18 cellular contexts compared by ENCODE assay signal in genomic region chrX:21384178-21384577, GRCh38. TPM values are rescaled to one million over a fixed set of nuclear protein-coding genes. Genes with fewer than 3 reads are reported as not detected.
DNase-seq lines count a peak whose midpoint lies in the region; ATAC-seq, FAIRE-seq and TF ChIP-seq lines count a peak whose summit lies in the region.
"Had no signal": no experiment of that assay in that cellular context is flagged by ENCODE, and none has a peak within 500 bp of the region (broad histone marks: within the 10 kb centered on the region; RNA-seq: fewer than 3 reads in every experiment).

No MANE protein-coding gene starts in this region.

- no peak overlapping the region for H3K4me2 ChIP-seq in HepG2 (ENCODE audit: low read depth, low read length)
- H3K4me2 ChIP-seq: BLaER1 treated with 17β-estradiol and CSF1 and Interleukin-3, amounts not matched to agents 10 nM and 100 nM had no signal

- WGBS in right lobe of liver (ENCODE audit: insufficient coverage, low coverage, low lambda C conversion rate, missing lambda C conversion rate): 78% methylated on average over 1 of the region's 1 CpG
- 22% methylated on average over 1 of the region's 1 CpG for WGBS in HepG2 (ENCODE audit: low lambda C conversion rate)

- POLR2A ChIA-PET in HepG2 (lab: Yijun Ruan, JAX): no interaction called here

- TF ChIP-seq RAD21 in HepG2 (CRISPR knock-in tag; IDR thresholded peaks at IDR 0.05): no peak

- CTCF ChIA-PET in HepG2 (lab: Yijun Ruan, JAX; ENCODE audit: low intra/inter-chr PET ratio, low total read pairs): no interaction called here

- TF ChIP-seq POLR2A in right lobe of liver (IDR thresholded peaks at IDR 0.05): no peak
- no peak for TF ChIP-seq POLR2A in HepG2 (IDR thresholded peaks at IDR 0.05; ENCODE audit: insufficient read depth in 1 of 2, low read depth in 2 of 2, low read length in 2 of 2)

- TF ChIP-seq EP300 in HepG2 (IDR thresholded peaks at IDR 0.05; ENCODE audit: low read depth in 2 of 2, low read length in 2 of 2) (no peak), HepG2 (CRISPR knock-in tag; IDR thresholded peaks at IDR 0.05; ENCODE audit: borderline replicate concordance) (no peak)

- H3K4me1 ChIP-seq in right lobe of liver (peaks cover 0 to 25% (median 4%) of the 10 kb centered on the region in 4 donors), HepG2 (ENCODE audit: insufficient read depth, low read length) (no peaks in the 10 kb centered on the region), adipocyte (ENCODE audit: control insufficient read depth, insufficient read depth, low read length) (peaks cover 28% of the 10 kb centered on the region)
- H3K4me1 ChIP-seq: BLaER1 treated with 17β-estradiol and CSF1 and Interleukin-3, amounts not matched to agents 10 nM and 100 nM had no signal

- H4K20me1 ChIP-seq in HepG2 (ENCODE audit: insufficient read depth, low read length): no peaks in the 10 kb centered on the region
- H4K20me1 ChIP-seq: BLaER1 treated with 17β-estradiol and CSF1 and Interleukin-3, amounts not matched to agents 10 nM and 100 nM had no signal

- BruUV-seq in HepG2 (replicated peaks; lab: Mats Ljungman, UMichigan): no TSS peak

- H2AFZ ChIP-seq in HepG2 (ENCODE audit: low read length): no peak overlapping the region
- H2AFZ ChIP-seq: GM23248 had no signal

- H3K36me3 ChIP-seq in right lobe of liver: no peaks in the 10 kb centered on the region
- H3K36me3 ChIP-seq in HepG2 (replicated peaks in 1 of 2; ENCODE audit: control insufficient read depth in 1 of 2, insufficient read depth in 2 of 2, low read length in 2 of 2): no peaks in the 10 kb centered on the region
- no peaks in the 10 kb centered on the region for H3K36me3 ChIP-seq in adipocyte (ENCODE audit: control insufficient read depth, insufficient read depth, low read length, severe bottlenecking)
- H3K36me3 ChIP-seq: BLaER1 treated with 17β-estradiol and CSF1 and Interleukin-3, amounts not matched to agents 10 nM and 100 nM had no signal

- in situ Hi-C loops in HepG2 (cut with HindIII; ENCODE audit: extremely low pct_ligation_motif_present, low pct_unique_long_range_greater_than_20kb): no loop called here

- H3K27me3 ChIP-seq in right lobe of liver: no peaks in the 10 kb centered on the region
- no peaks in the 10 kb centered on the region for H3K27me3 ChIP-seq in HepG2 (ENCODE audit: control insufficient read depth in 1 of 2, insufficient read depth in 2 of 2, low read length in 2 of 2)
- H3K27me3 ChIP-seq in adipocyte (replicated peaks; ENCODE audit: control insufficient read depth, insufficient read depth, low read length): no peaks in the 10 kb centered on the region
- H3K27me3 ChIP-seq: BLaER1 treated with 17β-estradiol and CSF1 and Interleukin-3, amounts not matched to agents 10 nM and 100 nM had no signal

- TF ChIP-seq CTCF in right lobe of liver (IDR thresholded peaks at IDR 0.05) (no peak), HepG2 (CRISPR knock-in tag; IDR thresholded peaks at IDR 0.05) (no peak)

- H3K9ac ChIP-seq in HepG2 (ENCODE audit: insufficient read depth, low read depth, low read length): no peak overlapping the region
- H3K9ac ChIP-seq in adipocyte (ENCODE audit: low read length): peak overlapping the region; percentile 24
- H3K9ac ChIP-seq: BLaER1 treated with 17β-estradiol and CSF1 and Interleukin-3, amounts not matched to agents 10 nM and 100 nM; GM23248 had no signal

- no peak for FAIRE-seq in HepG2 (lab: Jason Lieb, UNC)
- peak; percentile 33 for FAIRE-seq in islet of Langerhans (lab: Jason Lieb, UNC)
- no peak for FAIRE-seq in frontal cortex (lab: Jason Lieb, UNC)
- FAIRE-seq: H54, HTR-8/SVneo had no signal

- H3K4me3 ChIP-seq in right lobe of liver (no peak overlapping the region), HepG2 (replicated peaks in 1 of 3; ENCODE audit: insufficient read depth in 1 of 3, low read depth in 2 of 3, low read length in 3 of 3) (no peak overlapping the region), adipocyte (ENCODE audit: low read length) (no peak overlapping the region)
- H3K4me3 ChIP-seq: BLaER1 treated with 17β-estradiol and CSF1 and Interleukin-3, amounts not matched to agents 10 nM and 100 nM; GM23248 had no signal

- peak overlapping the region in 2 of 3 donors; percentile 0 to 33 for H3K27ac ChIP-seq in right lobe of liver
- no peak overlapping the region for H3K27ac ChIP-seq in HepG2 (ENCODE audit: extremely low read length, insufficient read depth, low read length)
- H3K27ac ChIP-seq: 22Rv1; BLaER1 treated with 17β-estradiol and CSF1 and Interleukin-3, amounts not matched to agents 10 nM and 100 nM; GM23248 had no signal

- DNase-seq in right lobe of liver: no peak
- DNase-seq in HepG2 (ENCODE audit: low spot score): no peak
- DNase-seq in adipocyte (ENCODE audit: low read depth): no peak
- no peak for DNase-seq in frontal cortex (ENCODE audit: low spot score in 2 of 2)
- DNase-seq in NCI-H82 (lab: John Stamatoyannopoulos, UW): no peak
- DNase-seq: CD8-positive, alpha-beta T cell; COR-L47; GDM1; GM23248; HFFc6; KBM-7 had no signal

- ATAC-seq in right lobe of liver: peak in 3 of 4 donors; percentile 38 to 62 (median 57)
- no peak for ATAC-seq in HepG2
- ATAC-seq in HG03354 (IDR thresholded peaks at IDR 0.05; ENCODE audit: poor library complexity, severe bottlenecking, unreplicated experiment): no peak
- ATAC-seq: CD8-positive, alpha-beta T cell; HCT116 had no signal

- H3K79me2 ChIP-seq in HepG2 (ENCODE audit: insufficient read depth, low read length): no peaks in the 10 kb centered on the region

- intact Hi-C loops in right lobe of liver (cut with DNase I): no loop called here
- intact Hi-C loops in HepG2 (cut with micrococcal nuclease; ENCODE audit: unreplicated experiment): no loop called here

- H3K9me3 ChIP-seq in right lobe of liver (no peaks in the 10 kb centered on the region), HepG2 (ENCODE audit: low read length) (no peaks in the 10 kb centered on the region), adipocyte (ENCODE audit: control insufficient read depth, low read length) (no peaks in the 10 kb centered on the region)

TF ChIP-seq in HepG2, 621 proteins besides CTCF, POLR2A, EP300 and RAD21:
- TF ChIP-seq ZNF713 (CRISPR knock-in tag; IDR thresholded peaks at IDR 0.05) (no peak), ATF7-NPFF (CRISPR knock-in tag; IDR thresholded peaks at IDR 0.05; ENCODE audit: low read depth) (no peak), ZNF619 (CRISPR knock-in tag; IDR thresholded peaks at IDR 0.05) (no peak), ZNF253 (CRISPR knock-in tag; IDR thresholded peaks at IDR 0.05; ENCODE audit: borderline replicate concordance) (no peak), DZIP1 (CRISPR knock-in tag; IDR thresholded peaks at IDR 0.05) (no peak), RFXANK (CRISPR knock-in tag; IDR thresholded peaks at IDR 0.05) (no peak), ZNF781 (CRISPR knock-in tag; IDR thresholded peaks at IDR 0.05; ENCODE audit: borderline replicate concordance, not compliant biosample characterization) (no peak)

RNA-seq across cellular contexts. Expression of gene CNKSR2, which starts 10.0 kb away (rescaled TPM):
- total RNA-seq in right lobe of liver (1 to 10 TPM; 1.4 to 5.6 (median 2.6) TPM), HepG2 (2016; rRNA removed; fragmentation: Illumina TruSeq; extraction: Trizol) (not detected in 2 replicates), frontal cortex (173 TPM)
- total RNA-seq in HepG2 (2016; cell fraction: cytosol; rRNA removed; fragmentation: Illumina TruSeq; extraction: Trizol; ENCODE audit: low read depth): not detected in 2 replicates
- total RNA-seq in HepG2 (2016; cell fraction: insoluble cytoplasmic fraction; rRNA removed; fragmentation: Illumina TruSeq; extraction: Trizol): not detected in 2 replicates
- not detected in 2 replicates for total RNA-seq in HepG2 (2016; cell fraction: membrane; rRNA removed; fragmentation: Illumina TruSeq; extraction: Trizol)
- total RNA-seq in HepG2 (2016; cell fraction: nucleus; rRNA removed; fragmentation: Illumina TruSeq; extraction: Trizol): not detected in 2 replicates
- not detected in 2 replicates for polyA plus RNA-seq in HepG2 (2011; rRNA removed)
- not detected in 2 replicates for polyA plus RNA-seq in HepG2 (2011; cell fraction: cytosol; rRNA removed)
- not detected in 2 replicates for polyA plus RNA-seq in HepG2 (2011; cell fraction: nucleus; rRNA removed)
- not detected in 2 replicates for polyA plus RNA-seq in HepG2 (2012)
- polyA plus RNA-seq in HepG2 (2016; cell fraction: cytosol; fragmentation: Illumina TruSeq; extraction: Trizol; ENCODE audit: low read depth): not detected in 2 replicates
- not detected in 2 replicates for polyA plus RNA-seq in HepG2 (2016; cell fraction: insoluble cytoplasmic fraction; fragmentation: Illumina TruSeq; extraction: Trizol; ENCODE audit: low read depth)
- not detected in 2 replicates for polyA plus RNA-seq in HepG2 (2016; cell fraction: membrane; fragmentation: Illumina TruSeq; extraction: Trizol; ENCODE audit: low read depth)
- not detected in 2 replicates for polyA plus RNA-seq in HepG2 (2016; cell fraction: nucleus; fragmentation: Illumina TruSeq; extraction: Trizol; ENCODE audit: insufficient read depth, low read depth)
- not detected in 2 replicates for polyA minus RNA-seq in HepG2 (2011; rRNA and poly(A)+ RNA removed; ENCODE audit: low replicate concordance)
- polyA minus RNA-seq in HepG2 (2011; cell fraction: cytosol; rRNA and poly(A)+ RNA removed): not detected in 2 replicates
- polyA minus RNA-seq in HepG2 (2011; cell fraction: nucleus; rRNA and poly(A)+ RNA removed): not detected in 2 replicates
- total RNA-seq: HFFc6 had no signal

Comparison
In these comparisons a context has a peak if more than half of its experiments do, and no peak if none do; other contexts are left out.
1. ATAC-seq: peak in right lobe of liver (3 of 4); none in HepG2 (single experiment) and HG03354 (single experiment).
2. RNA of gene CNKSR2, which starts 10.0 kb away (total RNA-seq): 173 TPM in frontal cortex (single experiment); 1.4 to 5.6 TPM in right lobe of liver and not detected in HepG2; every median in the first group is over 10 times any median in the second.